ENCODE assay signal across 23 cellular contexts in the genomic region with DNA sequence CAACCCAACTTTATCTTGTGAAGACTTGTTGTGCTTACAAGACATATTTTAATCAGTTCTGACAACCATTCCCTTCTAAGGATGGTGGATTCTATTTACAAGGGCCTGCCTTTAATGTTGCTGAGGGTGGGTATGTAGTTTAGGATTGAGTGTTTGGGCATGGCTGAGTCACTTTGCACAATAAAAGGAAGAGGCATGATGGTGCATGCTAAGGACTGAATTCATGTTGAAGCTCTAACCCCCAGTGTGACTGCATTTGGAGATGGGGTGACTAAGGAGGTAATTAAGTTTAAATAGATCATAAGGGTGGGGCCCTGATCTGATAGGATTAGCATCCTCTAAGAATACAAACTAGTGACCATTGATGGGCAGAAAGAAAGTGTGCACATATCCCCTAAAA.
"Had no signal": no experiment of that assay in that cellular context is flagged by ENCODE, and none has a peak within 500 bp of the region (broad histone marks: within the 10 kb centered on the region; RNA-seq: fewer than 3 reads in every experiment).

No MANE protein-coding gene starts in this region.

- H3K27me3 Mint-ChIP-seq: memory B cell; naive thymus-derived CD4-positive, alpha-beta T cell; natural killer cell treated with Interleukin-12 subunit alpha and Interleukin-12 subunit beta and Interleukin-15 and Interleukin-18, amount 100 ng/mL, for 72 hours; progenitor cell of endocrine pancreas; stimulated activated naive B cell treated with anti-CD40 and anti-IgM and Interleukin-4, amounts not matched to agents 10 μg/mL and 1 μg/mL and 100 μg/mL, for 72 hours had no signal

- H3K4me1 Mint-ChIP-seq: immature natural killer cell; memory B cell; naive thymus-derived CD4-positive, alpha-beta T cell; stimulated activated naive B cell treated with anti-CD40 and anti-IgM and Interleukin-4, amounts not matched to agents 10 μg/mL and 1 μg/mL and 100 μg/mL, for 72 hours had no signal

- H3K27ac Mint-ChIP-seq: immature natural killer cell; memory B cell; naive thymus-derived CD4-positive, alpha-beta T cell; natural killer cell treated with Interleukin-12 subunit alpha and Interleukin-12 subunit beta and Interleukin-15 and Interleukin-18, amount 100 ng/mL, for 72 hours; progenitor cell of endocrine pancreas; stimulated activated naive B cell treated with anti-CD40 and anti-IgM and Interleukin-4, amounts not matched to agents 10 μg/mL and 1 μg/mL and 100 μg/mL, for 72 hours had no signal

- H3K36me3 Mint-ChIP-seq: immature natural killer cell; natural killer cell treated with Interleukin-12 subunit alpha and Interleukin-12 subunit beta and Interleukin-15 and Interleukin-18, amount 100 ng/mL, for 72 hours had no signal

- H3K9me3 Mint-ChIP-seq: immature natural killer cell had no signal

- DNase-seq: hypothalamus; immature natural killer cell; kidney; left ventricle myocardium inferior; midbrain; mucosa of descending colon; naive thymus-derived CD4-positive, alpha-beta T cell; ovary; right lobe of liver; stimulated activated CD4-positive, alpha-beta T cell treated with anti-CD3 and anti-CD28 coated beads, Interleukin-15, amount 100 ng/mL, for 24 hours; stimulated activated CD4-positive, alpha-beta T cell treated with anti-CD3 and anti-CD28 coated beads, Interleukin-2, amount 100 ng/mL, for 24 hours; stimulated activated CD4-positive, alpha-beta T cell treated with anti-CD3 and anti-CD28 coated beads, Interleukin-4, amount 100 ng/mL, for 1 hour; stimulated activated naive B cell treated with anti-CD40 and anti-IgM and Interleukin-4, amounts not matched to agents 10 μg/mL and 1 μg/mL and 100 μg/mL, for 72 hours; stimulated activated naive CD8-positive, alpha-beta T cell treated with anti-CD3 and anti-CD28 coated beads, Interleukin-15, Interleukin-2, amounts not matched to agents 100 U/mL and 50 U/mL, for 24 hours; tibial artery; trophoblast cell; upper lobe of right lung had no signal

- H3K4me3 Mint-ChIP-seq: immature natural killer cell; memory B cell; naive thymus-derived CD4-positive, alpha-beta T cell; natural killer cell treated with Interleukin-12 subunit alpha and Interleukin-12 subunit beta and Interleukin-15 and Interleukin-18, amount 100 ng/mL, for 72 hours; stimulated activated naive B cell treated with anti-CD40 and anti-IgM and Interleukin-4, amounts not matched to agents 10 μg/mL and 1 μg/mL and 100 μg/mL, for 72 hours had no signal

- H3K27ac ChIP-seq: left ventricle myocardium inferior, ovary, right atrium auricular region, right lobe of liver, suprapubic skin, thoracic aorta, tibial artery, upper lobe of right lung had no signal
